In the genomic region with DNA sequence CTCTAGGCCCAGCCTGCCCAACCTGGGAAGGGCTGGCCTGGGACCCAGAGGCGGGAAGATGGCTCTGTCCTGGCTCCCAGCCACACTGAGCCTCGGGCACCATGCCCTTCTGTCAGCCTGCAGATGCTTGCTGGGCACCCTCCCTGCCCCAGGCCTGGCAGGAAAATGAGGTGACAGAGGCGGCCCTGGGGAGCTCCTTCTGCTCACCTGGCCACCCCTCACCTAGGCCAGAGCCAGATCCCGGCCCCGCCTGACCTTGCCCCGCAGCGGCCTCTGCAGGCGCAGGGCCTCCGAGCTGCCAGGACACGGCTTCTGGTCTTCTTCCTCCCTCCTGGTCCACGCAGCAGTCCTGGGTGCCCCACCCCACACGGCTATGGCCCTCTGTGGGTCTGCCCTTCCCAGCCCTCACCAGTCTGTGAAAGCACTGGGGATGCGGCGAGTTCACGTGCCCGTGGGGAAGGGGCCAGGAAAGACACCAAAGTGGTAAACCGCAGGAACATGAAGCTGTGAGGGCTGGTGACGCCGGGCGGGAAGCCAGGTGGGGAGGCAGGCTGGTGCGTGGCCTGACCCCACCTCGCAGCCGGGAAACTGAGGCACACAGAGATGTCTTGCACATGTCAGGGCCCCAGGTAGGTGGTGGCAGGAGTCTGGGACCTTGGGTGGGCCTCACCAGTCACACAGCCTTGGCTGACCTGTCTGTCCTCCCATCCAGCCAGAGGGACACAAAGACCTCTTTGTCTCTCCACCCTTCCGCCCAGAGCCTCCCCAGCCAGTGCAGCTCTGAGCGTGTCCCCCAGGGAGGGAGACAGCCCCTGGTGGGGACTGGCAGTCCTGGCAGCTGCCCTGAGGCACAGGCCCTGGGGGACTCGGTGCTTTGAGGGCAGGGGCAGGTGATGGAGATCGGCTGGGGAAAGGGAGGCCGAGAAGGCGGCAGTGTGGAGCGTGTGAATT, we compare ENCODE assay signal across 12 cellular contexts. TPM values are rescaled to one million over a fixed set of nuclear protein-coding genes. Genes with fewer than 3 reads are reported as not detected.
A peak's percentile ranks its signal among the peaks of the same experiment; 100 is the strongest.
DNase-seq lines count a peak whose midpoint lies in the region; ATAC-seq and TF ChIP-seq lines count a peak whose summit lies in the region.
"Had no signal": no experiment of that assay in that cellular context is flagged by ENCODE, and none has a peak within 500 bp of the region (broad histone marks: within the 10 kb centered on the region; RNA-seq: fewer than 3 reads in every experiment).

No MANE protein-coding gene starts in this region.

- no peaks in the 10 kb centered on the region for H3K9me3 Mint-ChIP-seq in endodermal cell
- H3K9me3 Mint-ChIP-seq: stimulated activated memory B cell treated with anti-CD40 and anti-IgM and Interleukin-4, amounts not matched to agents 10 μg/mL and 1 μg/mL and 100 μg/mL, for 72 hours had no signal

- H3K4me1 Mint-ChIP-seq in endodermal cell, result no peaks in the 10 kb centered on the region

- H3K4me3 Mint-ChIP-seq in endodermal cell, result no peak overlapping the region
- H3K4me3 Mint-ChIP-seq: stimulated activated memory B cell treated with anti-CD40 and anti-IgM and Interleukin-4, amounts not matched to agents 10 μg/mL and 1 μg/mL and 100 μg/mL, for 72 hours had no signal

- H3K27ac Mint-ChIP-seq in endodermal cell, result no peak overlapping the region
- H3K27ac Mint-ChIP-seq: stimulated activated memory B cell treated with anti-CD40 and anti-IgM and Interleukin-4, amounts not matched to agents 10 μg/mL and 1 μg/mL and 100 μg/mL, for 72 hours had no signal

- TF ChIP-seq EP300 in suprapubic skin (IDR thresholded peaks at IDR 0.05), result no peak

- H3K27me3 ChIP-seq in NT2/D1 (ENCODE audit: insufficient read depth, insufficient read length) (no peaks in the 10 kb centered on the region), endodermal cell (ENCODE audit: control insufficient read depth, insufficient read depth, low read length, poor library complexity, severe bottlenecking) (no peaks in the 10 kb centered on the region), suprapubic skin (no peaks in the 10 kb centered on the region), Peyer's patch (no peaks in the 10 kb centered on the region)
- H3K27me3 ChIP-seq: left lung had no signal

- TF ChIP-seq POLR2A in suprapubic skin (IDR thresholded peaks at IDR 0.05), result no peak
- TF ChIP-seq POLR2A in Peyer's patch (IDR thresholded peaks at IDR 0.05), result no peak

- TF ChIP-seq CTCF in endodermal cell (conservative IDR thresholded peaks at IDR 0.05), result no peak
- no peak for TF ChIP-seq CTCF in suprapubic skin (IDR thresholded peaks at IDR 0.05)
- TF ChIP-seq CTCF in Peyer's patch (IDR thresholded peaks at IDR 0.05), result no peak

- no peaks in the 10 kb centered on the region for H3K9me3 ChIP-seq in NT2/D1 (ENCODE audit: insufficient read depth, low read length)
- H3K9me3 ChIP-seq in endodermal cell (ENCODE audit: control insufficient read depth, low read length), result no peaks in the 10 kb centered on the region
- H3K9me3 ChIP-seq in suprapubic skin, result no peaks in the 10 kb centered on the region
- H3K9me3 ChIP-seq in Peyer's patch, result no peaks in the 10 kb centered on the region
- H3K9me3 ChIP-seq: left lung had no signal

- no peak overlapping the region for H3K4me3 ChIP-seq in NT2/D1 (ENCODE audit: insufficient read length, low read depth)
- no peak overlapping the region for H3K4me3 ChIP-seq in endodermal cell (ENCODE audit: low read length)
- no peak overlapping the region for H3K4me3 ChIP-seq in suprapubic skin
- no peak overlapping the region for H3K4me3 ChIP-seq in Peyer's patch

- H3K27ac ChIP-seq in endodermal cell (ENCODE audit: low read depth, low read length), result peak overlapping the region; percentile 44
- H3K27ac ChIP-seq in suprapubic skin, result peak overlapping the region; percentile 75
- peak overlapping the region in 1 of 4 donors; percentile 81 for H3K27ac ChIP-seq in Peyer's patch
- H3K27ac ChIP-seq: HL-60, left lung had no signal

- H3K36me3 ChIP-seq in NT2/D1 (ENCODE audit: insufficient read depth, insufficient read length, low read length) (no peaks in the 10 kb centered on the region), endodermal cell (ENCODE audit: control insufficient read depth, insufficient read depth, low read length) (no peaks in the 10 kb centered on the region), suprapubic skin (no peaks in the 10 kb centered on the region), Peyer's patch (no peaks in the 10 kb centered on the region)

- no peaks in the 10 kb centered on the region for H3K27me3 Mint-ChIP-seq in endodermal cell (ENCODE audit: insufficient read depth)
- H3K27me3 Mint-ChIP-seq: stimulated activated memory B cell treated with anti-CD40 and anti-IgM and Interleukin-4, amounts not matched to agents 10 μg/mL and 1 μg/mL and 100 μg/mL, for 72 hours had no signal

- H3K9ac ChIP-seq in NT2/D1 (ENCODE audit: insufficient read length, low read depth), result peak overlapping the region; percentile 32
- no peak overlapping the region for H3K9ac ChIP-seq in endodermal cell (ENCODE audit: extremely low read depth, low read length, poor library complexity, severe bottlenecking)

- DNase-seq in NT2/D1 (ENCODE audit: low read depth, low spot score) (no peak), endodermal cell (no peak), midbrain (lab: John Stamatoyannopoulos, UW) (peak; percentile 83), suprapubic skin (ENCODE audit: low spot score in 2 of 2) (peak; percentile 68 to 78), Peyer's patch (no peak), NCI-H748 treated with DMSO at 0.1 percent for 48 hours (lab: John Stamatoyannopoulos, UW) (no peak)
- DNase-seq: RPMI8226 had no signal

- ATAC-seq in HG02884 (IDR thresholded peaks at IDR 0.05; ENCODE audit: unreplicated experiment) (no peak), GM18511 (IDR thresholded peaks at IDR 0.05; ENCODE audit: unreplicated experiment) (no peak)
- ATAC-seq: left lung; stimulated activated memory B cell treated with anti-CD40 and anti-IgM and Interleukin-4, amounts not matched to agents 10 μg/mL and 1 μg/mL and 100 μg/mL, for 72 hours had no signal

- H3K4me1 ChIP-seq in NT2/D1 (ENCODE audit: insufficient read depth, insufficient read length), result peaks cover 19% of the 10 kb centered on the region
- no peaks in the 10 kb centered on the region for H3K4me1 ChIP-seq in endodermal cell (ENCODE audit: control insufficient read depth, insufficient read depth, low read length)
- peaks cover 71% of the 10 kb centered on the region for H3K4me1 ChIP-seq in suprapubic skin
- peaks cover 0 to 15% (median 3%) of the 10 kb centered on the region in 4 donors for H3K4me1 ChIP-seq in Peyer's patch

- H3K36me3 Mint-ChIP-seq in endodermal cell (ENCODE audit: low read depth), result no peaks in the 10 kb centered on the region

- WGBS in endodermal cell (ENCODE audit: insufficient coverage in 1 of 2, insufficient read length in 1 of 2), 2 experiments, result 91 to 94% methylated on average over 16 to 30 of the region's 30 CpGs
- WGBS in suprapubic skin, result 57% methylated on average over 25 of the region's 30 CpGs

RNA-seq across cellular contexts. Expression of a gene that starts 12.8 kb away (rescaled TPM):
- total RNA-seq in endodermal cell (10 to 100 TPM; 27.6 to 28.1 TPM), suprapubic skin (10 to 100 TPM; 30.2 to 55.1 (median 39.9) TPM), Peyer's patch (10 to 100 TPM; 18.0 to 38.0 (median 19.5) TPM)
- polyA plus RNA-seq in endodermal cell (2013, experiment 1 of 2), result 20.2 TPM
- 20.5 TPM for polyA plus RNA-seq in endodermal cell (2013, experiment 2 of 2)

RNA-seq across cellular contexts. Expression of a gene that starts 13.1 kb away (rescaled TPM):
- total RNA-seq in endodermal cell (10 to 100 TPM; 30.1 to 39.8 TPM), suprapubic skin (10 to 100 TPM; 17.1 to 30.3 (median 21.9) TPM), Peyer's patch (10 to 100 TPM; 13.6 to 20.8 (median 17.9) TPM)
- 34.9 TPM for polyA plus RNA-seq in endodermal cell (2013, experiment 1 of 2)
- polyA plus RNA-seq in endodermal cell (2013, experiment 2 of 2), result 38.8 TPM

RNA-seq across cellular contexts. Expression of a gene that starts 20.6 kb away (rescaled TPM):
- 1 to 10 TPM; 7.4 to 7.9 TPM for total RNA-seq in endodermal cell
- 4.5 TPM for polyA plus RNA-seq in endodermal cell (2013, experiment 1 of 2)
- 4.1 TPM for polyA plus RNA-seq in endodermal cell (2013, experiment 2 of 2)
- total RNA-seq in suprapubic skin, result 10 to 100 TPM; 15.9 to 21.9 (median 18.5) TPM
- total RNA-seq in Peyer's patch, result 10 to 100 TPM in 1 of 4 donors, 1 to 10 TPM in 3; 6.1 to 13.9 (median 8.7) TPM

RNA-seq across cellular contexts. Expression of a gene that starts 27.0 kb away (rescaled TPM):
- total RNA-seq in endodermal cell, result 100 to 1,000 TPM; 602 to 920 TPM
- polyA plus RNA-seq in endodermal cell (2013, experiment 1 of 2), result 1,216 TPM
- 1,012 TPM for polyA plus RNA-seq in endodermal cell (2013, experiment 2 of 2)
- 100 to 1,000 TPM; 107 to 172 (median 128) TPM for total RNA-seq in suprapubic skin
- 100 to 1,000 TPM in 1 of 4 donors, 10 to 100 TPM in 3; 40.1 to 101 (median 68.4) TPM for total RNA-seq in Peyer's patch

Comparison
In these comparisons a context has a peak if more than half of its experiments do, and no peak if none do; other contexts are left out.
1. DNase-seq: peak in midbrain (single experiment) and suprapubic skin (2 of 2); none in NT2/D1 (single experiment), endodermal cell (single experiment), Peyer's patch (0 of 3) and NCI-H748 treated with DMSO at 0.1 percent for 48 hours (single experiment).